26 cellular contexts compared by ENCODE assay signal in the genomic region with DNA sequence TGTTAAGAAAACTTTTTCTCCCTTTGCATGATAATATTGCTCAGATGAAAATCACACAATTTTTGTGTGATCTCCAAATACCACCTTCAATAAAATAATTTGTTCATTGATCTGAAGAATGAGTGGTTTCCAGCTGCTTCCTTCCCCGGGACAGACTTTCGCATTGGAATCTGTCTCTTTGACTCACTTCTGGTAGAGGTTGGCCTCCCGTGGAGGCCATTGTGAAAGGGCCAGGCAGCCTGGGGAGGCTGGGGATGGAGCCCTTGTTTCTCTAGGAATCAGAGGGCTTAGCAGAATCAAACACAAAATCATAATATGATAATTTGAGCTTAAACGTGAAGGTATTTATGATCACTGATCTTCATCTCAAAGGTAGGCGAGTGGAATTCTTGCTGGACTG.
"Had no signal": no experiment of that assay in that cellular context is flagged by ENCODE, and none has a peak within 500 bp of the region (broad histone marks: within the 10 kb centered on the region; RNA-seq: fewer than 3 reads in every experiment).

No MANE protein-coding gene starts in this region.

- H3K4me1 Mint-ChIP-seq: activated CD4-positive, alpha-beta memory T cell treated with anti-CD3 and anti-CD28 coated beads, Interleukin-2, amount 10 ng/mL, durations not matched to agents 7 days and 5 days; activated CD4-positive, alpha-beta T cell treated with anti-CD3 and anti-CD28 coated beads, Interleukin-2, amount 10 ng/mL, durations not matched to agents 7 days and 5 days; activated naive CD4-positive, alpha-beta T cell treated with anti-CD3 and anti-CD28 coated beads, Interleukin-2, amount 10 ng/mL, durations not matched to agents 7 days and 5 days; activated naive CD8-positive, alpha-beta T cell treated with anti-CD3 and anti-CD28 coated beads, Interleukin-2, amount 10 ng/mL, durations not matched to agents 7 days and 5 days; central memory CD8-positive, alpha-beta T cell; endodermal cell; T-helper 17 cell had no signal

- H3K27ac Mint-ChIP-seq: activated CD4-positive, alpha-beta memory T cell treated with anti-CD3 and anti-CD28 coated beads, Interleukin-2, amount 10 ng/mL, durations not matched to agents 7 days and 5 days; activated CD4-positive, alpha-beta T cell treated with anti-CD3 and anti-CD28 coated beads, Interleukin-2, amount 10 ng/mL, durations not matched to agents 7 days and 5 days; activated naive CD4-positive, alpha-beta T cell treated with anti-CD3 and anti-CD28 coated beads, Interleukin-2, amount 10 ng/mL, durations not matched to agents 7 days and 5 days; activated naive CD4-positive, alpha-beta T cell treated with anti-CD3 and anti-CD28 coated beads, Interleukin-2, amount 50 U/mL, for 72 hours; activated naive CD8-positive, alpha-beta T cell treated with anti-CD3 and anti-CD28 coated beads, Interleukin-2, amount 10 ng/mL, durations not matched to agents 7 days and 5 days; activated T-cell treated with anti-CD3 and anti-CD28 coated beads, Interleukin-2, amount 50 U/mL, for 24 hours; activated T-cell treated with anti-CD3 and anti-CD28 coated beads, Interleukin-2, amount 50 U/mL, for 72 hours; endodermal cell; T-helper 17 cell; T-helper 2 cell treated with Interferon-gamma antibody and Interleukin-4, amounts not matched to agents 5 μg/mL and 100 μg/mL, for 36 hours had no signal

- ATAC-seq: activated naive CD4-positive, alpha-beta T cell treated with anti-CD3 and anti-CD28 coated beads, Interleukin-2, amount 50 U/mL, for 72 hours; activated T-cell treated with anti-CD3 and anti-CD28 coated beads, Interleukin-2, amount 50 U/mL, for 72 hours; esophagus mucosa; T-helper 17 cell had no signal

- H3K36me3 Mint-ChIP-seq: activated naive CD4-positive, alpha-beta T cell treated with anti-CD3 and anti-CD28 coated beads, Interleukin-2, amount 10 ng/mL, durations not matched to agents 7 days and 5 days; activated naive CD4-positive, alpha-beta T cell treated with anti-CD3 and anti-CD28 coated beads, Interleukin-2, amount 50 U/mL, for 72 hours; activated naive CD8-positive, alpha-beta T cell treated with anti-CD3 and anti-CD28 coated beads, Interleukin-2, amount 10 ng/mL, durations not matched to agents 7 days and 5 days had no signal

- H3K4me3 ChIP-seq: colonic mucosa had no signal

- H3K9me3 ChIP-seq: colonic mucosa had no signal

- H3K27ac ChIP-seq: brain microvascular endothelial cell, colonic mucosa had no signal

- H3K4me1 ChIP-seq: colonic mucosa had no signal

- H3K4me3 Mint-ChIP-seq: activated CD4-positive, alpha-beta memory T cell treated with anti-CD3 and anti-CD28 coated beads, Interleukin-2, amount 10 ng/mL, durations not matched to agents 7 days and 5 days; activated CD4-positive, alpha-beta T cell treated with anti-CD3 and anti-CD28 coated beads, Interleukin-2, amount 10 ng/mL, durations not matched to agents 7 days and 5 days; activated naive CD4-positive, alpha-beta T cell treated with anti-CD3 and anti-CD28 coated beads, Interleukin-2, amount 10 ng/mL, durations not matched to agents 7 days and 5 days; activated naive CD8-positive, alpha-beta T cell treated with anti-CD3 and anti-CD28 coated beads, Interleukin-2, amount 10 ng/mL, durations not matched to agents 7 days and 5 days; activated T-cell treated with anti-CD3 and anti-CD28 coated beads, Interleukin-2, amount 50 U/mL, for 24 hours; activated T-cell treated with anti-CD3 and anti-CD28 coated beads, Interleukin-2, amount 50 U/mL, for 72 hours; central memory CD8-positive, alpha-beta T cell; endodermal cell; T-helper 17 cell; T-helper 2 cell treated with Interferon-gamma antibody and Interleukin-4, amounts not matched to agents 5 μg/mL and 100 μg/mL, for 36 hours had no signal

- DNase-seq: activated CD4-positive, alpha-beta memory T cell treated with anti-CD3 and anti-CD28 coated beads, Interleukin-2, amount 10 ng/mL, durations not matched to agents 7 days and 5 days; activated CD4-positive, alpha-beta T cell treated with anti-CD3 and anti-CD28 coated beads for 1 hour; activated CD4-positive, alpha-beta T cell treated with anti-CD3 and anti-CD28 coated beads for 4 hours; activated CD4-positive, alpha-beta T cell treated with anti-CD3 and anti-CD28 coated beads, Interleukin-2, amount 10 ng/mL, durations not matched to agents 7 days and 5 days; activated CD4-positive, alpha-beta T cell treated with anti-CD3 and anti-CD28 coated beads, Interleukin-2, amount 50 U/mL, for 4 hours; activated CD8-positive, alpha-beta memory T cell treated with anti-CD3 and anti-CD28 coated beads, Interleukin-2, amount 50 U/mL, for 48 hours; activated gamma-delta T cell; activated naive CD4-positive, alpha-beta T cell; activated naive CD4-positive, alpha-beta T cell treated with anti-CD3 and anti-CD28 coated beads, Interleukin-2, amount 10 ng/mL, durations not matched to agents 7 days and 5 days; activated naive CD8-positive, alpha-beta T cell treated with anti-CD3 and anti-CD28 coated beads, Interleukin-2, amount 10 ng/mL, durations not matched to agents 7 days and 5 days; activated T-cell treated with anti-CD3 and anti-CD28 coated beads for 4 hours; activated T-cell treated with anti-CD3 and anti-CD28 coated beads, Interleukin-2, amount 50 U/mL, for 24 hours; activated T-cell treated with anti-CD3 and anti-CD28 coated beads, Interleukin-2, amount 50 U/mL, for 72 hours; brain microvascular endothelial cell; colonic mucosa; effector memory CD4-positive, alpha-beta T cell; endodermal cell; foreskin fibroblast; head of caudate nucleus; T-helper 1 cell; T-helper 17 cell; T1000 had no signal

- H3K36me3 ChIP-seq: brain microvascular endothelial cell, colonic mucosa had no signal

- H3K9me3 Mint-ChIP-seq: activated CD4-positive, alpha-beta memory T cell treated with anti-CD3 and anti-CD28 coated beads, Interleukin-2, amount 10 ng/mL, durations not matched to agents 7 days and 5 days; activated CD4-positive, alpha-beta T cell treated with anti-CD3 and anti-CD28 coated beads, Interleukin-2, amount 10 ng/mL, durations not matched to agents 7 days and 5 days; activated naive CD4-positive, alpha-beta T cell treated with anti-CD3 and anti-CD28 coated beads, Interleukin-2, amount 10 ng/mL, durations not matched to agents 7 days and 5 days; activated naive CD4-positive, alpha-beta T cell treated with anti-CD3 and anti-CD28 coated beads, Interleukin-2, amount 50 U/mL, for 72 hours; activated naive CD8-positive, alpha-beta T cell treated with anti-CD3 and anti-CD28 coated beads, Interleukin-2, amount 10 ng/mL, durations not matched to agents 7 days and 5 days; activated T-cell treated with anti-CD3 and anti-CD28 coated beads, Interleukin-2, amount 50 U/mL, for 24 hours; activated T-cell treated with anti-CD3 and anti-CD28 coated beads, Interleukin-2, amount 50 U/mL, for 72 hours; central memory CD8-positive, alpha-beta T cell; endodermal cell; T-helper 2 cell treated with Interferon-gamma antibody and Interleukin-4, amounts not matched to agents 5 μg/mL and 100 μg/mL, for 36 hours had no signal

- H3K27me3 ChIP-seq: brain microvascular endothelial cell, colonic mucosa had no signal
